Comparison of ENCODE assay signal across 12 cellular contexts in the genomic region with DNA sequence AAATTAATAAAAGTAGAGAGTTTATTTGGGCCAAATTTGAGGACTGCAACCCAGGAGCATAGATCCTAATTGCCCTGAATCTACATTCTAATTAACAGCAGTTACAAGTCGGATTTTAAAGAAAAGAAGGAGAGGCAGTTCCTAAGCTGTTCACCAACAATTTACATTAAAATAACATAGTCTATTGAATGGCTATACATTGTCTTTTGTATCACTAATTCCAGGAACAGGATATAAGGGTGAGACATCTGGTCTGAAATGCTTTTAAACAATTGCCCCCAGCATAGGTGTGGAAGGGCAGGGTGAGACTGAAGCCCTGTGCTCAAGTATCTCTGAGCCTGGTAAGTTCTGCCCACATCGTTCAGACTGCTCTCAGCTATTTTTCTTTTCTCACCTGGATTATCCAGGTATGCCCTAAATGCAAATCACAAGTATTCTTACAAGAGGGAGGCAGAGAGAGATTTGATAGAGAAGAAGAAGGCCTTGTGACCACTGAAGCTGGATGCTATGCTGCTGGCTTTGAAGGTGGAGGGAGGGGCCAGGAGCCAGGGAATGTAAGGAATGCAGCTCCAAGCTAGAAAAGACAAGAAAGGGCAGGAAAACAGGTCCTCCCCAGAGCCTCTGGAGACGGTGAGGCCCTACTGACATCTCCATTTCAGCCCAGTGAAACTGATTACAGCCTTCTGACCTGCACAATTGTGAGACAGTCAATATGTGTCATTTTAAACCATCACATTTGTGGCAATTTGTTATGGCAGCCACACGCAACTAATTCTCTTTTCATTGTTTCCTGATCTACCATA.
DNase-seq lines count a peak whose midpoint lies in the region; ATAC-seq, FAIRE-seq and TF ChIP-seq lines count a peak whose summit lies in the region.
"Had no signal": no experiment of that assay in that cellular context is flagged by ENCODE, and none has a peak within 500 bp of the region (broad histone marks: within the 10 kb centered on the region; RNA-seq: fewer than 3 reads in every experiment).

No MANE protein-coding gene starts in this region.

- peak; percentile 37 for DNase-seq in Caki2 (ENCODE audit: low read depth)
- peak; percentile 80 for DNase-seq in bronchial epithelial cell (ENCODE audit: low read depth)
- peak; percentile 68 for DNase-seq in kidney tubule cell (ENCODE audit: low spot score)
- no peak for DNase-seq in body of pancreas
- DNase-seq in activated T-cell treated with anti-CD3 and anti-CD28 coated beads, Interleukin-2, amount 50 U/mL, for 48 hours: no peak
- no peak for DNase-seq in NCI-H2227 (lab: John Stamatoyannopoulos, UW; ENCODE audit: unreplicated experiment)
- no peak for DNase-seq in activated T-cell treated with anti-CD3 and anti-CD28 coated beads, Interleukin-2, amount 50 U/mL, for 1 hour
- DNase-seq: C1 segment of cervical spinal cord, NCI-H146 had no signal

- FAIRE-seq in bronchial epithelial cell (lab: Jason Lieb, UNC): no peak

- no peaks in the 10 kb centered on the region for H3K36me3 ChIP-seq in HUES6 (ENCODE audit: control insufficient read depth, insufficient read depth, low read length)
- no peaks in the 10 kb centered on the region for H3K36me3 ChIP-seq in bronchial epithelial cell (ENCODE audit: control insufficient read depth, insufficient read depth, low read length)
- H3K36me3 ChIP-seq in body of pancreas (replicated peaks in 1 of 2; ENCODE audit: insufficient read depth in 1 of 2, low read depth in 2 of 2): no peaks in the 10 kb centered on the region

- no peak for ATAC-seq in body of pancreas
- ATAC-seq: Panc1 had no signal

- peak overlapping the region; percentile 56 for H3K9ac ChIP-seq in HUES6 (ENCODE audit: low read length)
- H3K9ac ChIP-seq: parathyroid adenoma had no signal

- in situ Hi-C loops in Caki2 (cut with HindIII; ENCODE audit: low pct_unique_long_range_greater_than_20kb, low sequenced_read_pairs): no loop called here

- TF ChIP-seq CTCF in bronchial epithelial cell (IDR thresholded peaks at IDR 0.05; ENCODE audit: insufficient read depth, low read length, severe bottlenecking) (no peak), body of pancreas (IDR thresholded peaks at IDR 0.05) (no peak)

- no peaks in the 10 kb centered on the region for H3K9me3 ChIP-seq in HUES6 (ENCODE audit: control insufficient read depth, insufficient read depth, low read depth, low read length)
- no peaks in the 10 kb centered on the region for H3K9me3 ChIP-seq in body of pancreas

- H3K27ac ChIP-seq in HUES6 (ENCODE audit: low read depth, low read length): peak overlapping the region; percentile 91
- no peak overlapping the region for H3K27ac ChIP-seq in body of pancreas
- H3K27ac ChIP-seq: parathyroid adenoma had no signal

- intact Hi-C loops in body of pancreas (cut with DNase I): no loop called here

- 62 to 74% methylated on average over 4 of the region's 4 CpGs for WGBS in body of pancreas, 2 donors

- no peaks in the 10 kb centered on the region for H3K27me3 ChIP-seq in HUES6 (ENCODE audit: control insufficient read depth, insufficient read depth, low read length)
- H3K27me3 ChIP-seq in bronchial epithelial cell (ENCODE audit: control insufficient read depth, insufficient read depth, low read length): no peaks in the 10 kb centered on the region
- H3K27me3 ChIP-seq in body of pancreas: no peaks in the 10 kb centered on the region

- peaks cover 62% of the 10 kb centered on the region for H3K4me1 ChIP-seq in HUES6 (ENCODE audit: control insufficient read depth, insufficient read depth, low read length)
- H3K4me1 ChIP-seq in body of pancreas: peaks cover 18% of the 10 kb centered on the region
- H3K4me1 ChIP-seq: parathyroid adenoma had no signal

- peak overlapping the region; percentile 30 for H3K4me3 ChIP-seq in HUES6 (ENCODE audit: low read depth, low read length)
- no peak overlapping the region for H3K4me3 ChIP-seq in bronchial epithelial cell (ENCODE audit: low read depth, low read length)
- no peak overlapping the region for H3K4me3 ChIP-seq in body of pancreas

- TF ChIP-seq POLR2A in body of pancreas (IDR thresholded peaks at IDR 0.05): no peak

Comparison
In these comparisons a context has a peak if more than half of its experiments do, and no peak if none do; other contexts are left out.
1. DNase-seq: peak in Caki2 (single experiment), bronchial epithelial cell (single experiment) and kidney tubule cell (single experiment); none in body of pancreas (0 of 4), activated T-cell treated with anti-CD3 and anti-CD28 coated beads, Interleukin-2, amount 50 U/mL, for 48 hours (0 of 2), NCI-H2227 (single experiment) and activated T-cell treated with anti-CD3 and anti-CD28 coated beads, Interleukin-2, amount 50 U/mL, for 1 hour (single experiment).